ENCODE assay signal across 14 cellular contexts in genomic region chr11:78230161-78230877, GRCh38. TPM values are rescaled to one million over a fixed set of nuclear protein-coding genes. Genes with fewer than 3 reads are reported as not detected.
DNase-seq lines count a peak whose midpoint lies in the region; ATAC-seq, FAIRE-seq and TF ChIP-seq lines count a peak whose summit lies in the region.
"Had no signal": no experiment of that assay in that cellular context is flagged by ENCODE, and none has a peak within 500 bp of the region (broad histone marks: within the 10 kb centered on the region; RNA-seq: fewer than 3 reads in every experiment).

No MANE protein-coding gene starts in this region.

- no peak overlapping the region; a peak in 1 of 4 replicates for H3K9ac ChIP-seq in K562 (ENCODE audit: insufficient read depth in 1 of 2, low read depth in 2 of 2, low read length in 2 of 2)

- no peaks in the 10 kb centered on the region for H3K79me2 ChIP-seq in K562 (ENCODE audit: control insufficient read depth, insufficient read depth, low read length)

- intact Hi-C loops in K562 (cut with micrococcal nuclease) = loop anchor here (5.0 kb wide), 1 partner anchor 107 kb away; no protein-coding TSS in a partner anchor
- intact Hi-C loops in mucosa of descending colon (cut with DNase I, micrococcal nuclease) = no loop called here

- TF ChIP-seq EP300 in K562 (IDR thresholded peaks at IDR 0.05; ENCODE audit: low read length) = no peak

- TF ChIP-seq CTCF in K562 (IDR thresholded peaks at IDR 0.05 in 2 of 3, conservative IDR thresholded peaks at IDR 0.05 in 1 of 3; ENCODE audit: insufficient read depth in 2 of 3, low read depth in 1 of 3, low read length in 3 of 3) (no peak), mucosa of descending colon (IDR thresholded peaks at IDR 0.05) (no peak)

- DNase-seq in DMS 273 (lab: John Stamatoyannopoulos, UW; ENCODE audit: unreplicated experiment) = peak; percentile 48
- no peak for DNase-seq in DMS 273 treated with DMSO at 0.1 percent for 48 hours (lab: John Stamatoyannopoulos, UW)
- DNase-seq in HUDEP-2 (lab: John Stamatoyannopoulos, UW; ENCODE audit: unreplicated experiment in 76 of 76) = peak in 70 of 76 experiments; percentile 16 to 93 (median 66)
- peak in 2 of 4 experiments; percentile 35 to 56 for DNase-seq in K562 (ENCODE audit: extremely low read depth in 1 of 4, low spot score in 3 of 4)
- DNase-seq in mucosa of descending colon = no peak
- no peak for DNase-seq in GM19238 (ENCODE audit: insufficient read length, low spot score)
- DNase-seq in midbrain (lab: John Stamatoyannopoulos, UW) = no peak
- DNase-seq: CD8-positive, alpha-beta T cell; lower lobe of right lung; stomach had no signal

- H4K20me1 ChIP-seq in K562 (replicated peaks; ENCODE audit: control insufficient read depth, insufficient read depth, low read length) = no peaks in the 10 kb centered on the region

- H3K4me1 ChIP-seq in K562 (replicated peaks in 1 of 2; ENCODE audit: control insufficient read depth in 2 of 2, insufficient read depth in 2 of 2, low read length in 2 of 2) (peaks cover 10 to 23% of the 10 kb centered on the region in 2 experiments), mucosa of descending colon (ENCODE audit: low read depth) (no peaks in the 10 kb centered on the region)

- POLR2A ChIA-PET in K562 (lab: Yijun Ruan, JAX) = no interaction called here

- CTCF ChIA-PET in K562 (lab: Yijun Ruan, JAX; ENCODE audit: low intra/inter-chr PET ratio) = interaction anchor here (2.7 to 3.2 kb wide), 2 partner anchors 202 to 334 kb away, joined by 18 to 30 read pairs; no protein-coding TSS in a partner anchor

- in situ Hi-C loops in K562 (cut with MboI) = no loop called here

- no peak for FAIRE-seq in K562 (lab: Jason Lieb, UNC)
- FAIRE-seq: colon had no signal

- H3K36me3 ChIP-seq in K562 (ENCODE audit: control insufficient read depth, insufficient read depth, low read length) (peaks cover 22% of the 10 kb centered on the region; the same call in 2 of the 3 replicates), mucosa of descending colon (ENCODE audit: low read depth) (no peaks in the 10 kb centered on the region)

- H3K9me3 ChIP-seq in K562 (replicated peaks; ENCODE audit: control insufficient read depth, insufficient read depth, low read depth, low read length) = no peaks in the 10 kb centered on the region
- no peaks in the 10 kb centered on the region for H3K9me3 ChIP-seq in mucosa of descending colon
- H3K9me3 ChIP-seq: lower lobe of right lung, stomach had no signal

- H2AFZ ChIP-seq in K562 (ENCODE audit: low read depth, low read length) = no peak overlapping the region

- no TSS peak for BruUV-seq in K562 (replicated peaks; lab: Mats Ljungman, UMichigan)

- H3K4me2 ChIP-seq in K562 (ENCODE audit: insufficient read depth, low read length) = no peak overlapping the region

- 64% methylated on average over 7 of the region's 7 CpGs for WGBS in K562 (ENCODE audit: insufficient coverage, low coverage, missing lambda C conversion rate)

- H3K27ac ChIP-seq in K562 (ENCODE audit: extremely low read depth, low read depth, low read length) = no peak overlapping the region
- H3K27ac ChIP-seq: 22Rv1, lower lobe of right lung had no signal

- no peak for TF ChIP-seq POLR2A in K562 (conservative IDR thresholded peaks at IDR 0.05)

- H3K4me3 ChIP-seq in K562 (no peak overlapping the region), mucosa of descending colon (no peak overlapping the region)
- H3K4me3 ChIP-seq: lower lobe of right lung, stomach had no signal

- no peaks in the 10 kb centered on the region for H3K9me1 ChIP-seq in K562 (ENCODE audit: control insufficient read depth, insufficient read depth, low read length)

- TF ChIP-seq RAD21 in K562 (CRISPR knock-in tag; conservative IDR thresholded peaks at IDR 0.05 in 1 of 2, IDR thresholded peaks at IDR 0.05 in 1 of 2) = no peak

- ATAC-seq in K562 (peak; percentile 45), mucosa of descending colon (peak; percentile 27), GM21619 (IDR thresholded peaks at IDR 0.05; ENCODE audit: unreplicated experiment) (no peak)
- ATAC-seq: CD8-positive, alpha-beta T cell; HCT116; lower lobe of right lung had no signal

- no peaks in the 10 kb centered on the region for H3K27me3 ChIP-seq in K562 (ENCODE audit: control insufficient read depth in 2 of 2, insufficient read depth in 2 of 2, low read length in 2 of 2)
- H3K27me3 ChIP-seq: stomach had no signal

TF ChIP-seq in K562, 482 proteins besides CTCF, POLR2A, EP300 and RAD21 (continues in another document):
- TF ChIP-seq PBX2 (CRISPR knock-in tag; IDR thresholded peaks at IDR 0.05; ENCODE audit: low read depth) (no peak), PBX2 (tag; conservative IDR thresholded peaks at IDR 0.05; ENCODE audit: low read depth) (peak; percentile 71), ZNF239 (CRISPR knock-in tag; IDR thresholded peaks at IDR 0.05) (no peak)

RNA-seq across cellular contexts. Expression of gene USP35, which starts 41.6 kb away (rescaled TPM):
- total RNA-seq in K562 (2011; cell fraction: chromatin; rRNA removed; ENCODE audit: low replicate concordance) = 11.2 and 24.7 TPM in 2 replicates
- total RNA-seq in K562 (2011; cell fraction: nucleolus; rRNA removed) = 14.8 and 15.9 TPM in 2 replicates
- 11.8 and 13.5 TPM in 2 replicates for total RNA-seq in K562 (2011; cell fraction: nucleoplasm; rRNA removed)
- total RNA-seq in K562 (2014; rRNA removed) = 3.3 and 4.8 TPM in 2 replicates
- total RNA-seq in K562 (2014; rRNA removed; fragmentation: Illumina TruSeq; extraction: Trizol) = 1.6 and 2.1 TPM in 2 replicates
- total RNA-seq in K562 (2015; rRNA removed; fragmentation: Illumina TruSeq; extraction: Trizol) = 2.4 and 3.3 TPM in 2 replicates
- 3.8 and 4.1 TPM in 2 replicates for total RNA-seq in K562 (2021)
- 3.9 and 4.4 TPM in 2 replicates for polyA plus RNA-seq in K562 (2011; rRNA removed)
- 3.2 and 3.9 TPM in 2 replicates for polyA plus RNA-seq in K562 (2011; cell fraction: cytosol; rRNA removed)
- polyA plus RNA-seq in K562 (2011; cell fraction: nucleus; rRNA removed) = 23.4 and 38.4 TPM in 2 replicates
- 3.9 and 6.0 TPM in 2 replicates for polyA plus RNA-seq in K562 (2012)
- polyA plus RNA-seq in K562 (2014; fragmentation: Illumina TruSeq; extraction: Trizol) = 3.0 and 3.6 TPM in 2 replicates
- polyA plus RNA-seq in K562 (2014; fragmentation: Nextera tagmentation; extraction: Ambion mirVana) = under 1 TPM; 0.01 to 0.07 TPM
- 3.6 and 4.0 TPM in 2 replicates for polyA plus RNA-seq in K562 (2014; rRNA removed)
- 1.7 and 1.8 TPM in 2 replicates for polyA minus RNA-seq in K562 (2011; rRNA and poly(A)+ RNA removed)
- polyA minus RNA-seq in K562 (2011; cell fraction: cytosol; rRNA and poly(A)+ RNA removed) = 1.1 and 3.0 TPM in 2 replicates
- 6.1 and 7.2 TPM in 2 replicates for polyA minus RNA-seq in K562 (2011; cell fraction: nucleus; rRNA and poly(A)+ RNA removed)
- total RNA-seq in mucosa of descending colon = 10 to 100 TPM in 1 of 3 donors, 1 to 10 TPM in 2; 3.9 to 11.1 (median 4.9) TPM

RNA-seq across cellular contexts. Expression of gene KCTD21, which starts 41.9 kb away (rescaled TPM):
- total RNA-seq in K562 (2011; cell fraction: chromatin; rRNA removed; ENCODE audit: low replicate concordance) = 3.6 and 6.5 TPM in 2 replicates
- total RNA-seq in K562 (2011; cell fraction: nucleolus; rRNA removed) = 3.0 and 4.7 TPM in 2 replicates
- total RNA-seq in K562 (2011; cell fraction: nucleoplasm; rRNA removed) = 4.0 and 7.8 TPM in 2 replicates
- total RNA-seq in K562 (2014; rRNA removed) = 1.5 and 2.1 TPM in 2 replicates
- total RNA-seq in K562 (2014; rRNA removed; fragmentation: Illumina TruSeq; extraction: Trizol) = 1.7 and 1.9 TPM in 2 replicates
- total RNA-seq in K562 (2015; rRNA removed; fragmentation: Illumina TruSeq; extraction: Trizol) = 2.0 and 2.4 TPM in 2 replicates
- 2.2 and 2.4 TPM in 2 replicates for total RNA-seq in K562 (2021)
- 4.2 and 5.4 TPM in 2 replicates for polyA plus RNA-seq in K562 (2011; rRNA removed)
- 5.2 and 5.6 TPM in 2 replicates for polyA plus RNA-seq in K562 (2011; cell fraction: cytosol; rRNA removed)
- polyA plus RNA-seq in K562 (2011; cell fraction: nucleus; rRNA removed) = 1.3 and 2.4 TPM in 2 replicates
- 4.1 and 5.4 TPM in 2 replicates for polyA plus RNA-seq in K562 (2012)
- polyA plus RNA-seq in K562 (2014; fragmentation: Illumina TruSeq; extraction: Trizol) = 3.3 and 4.3 TPM in 2 replicates
- polyA plus RNA-seq in K562 (2014; fragmentation: Nextera tagmentation; extraction: Ambion mirVana) = under 1 TPM; 0.34 to 0.80 TPM
- 1.7 and 1.8 TPM in 2 replicates for polyA plus RNA-seq in K562 (2014; rRNA removed)
- polyA minus RNA-seq in K562 (2011; rRNA and poly(A)+ RNA removed) = 4.0 and 5.1 TPM in 2 replicates
- polyA minus RNA-seq in K562 (2011; cell fraction: cytosol; rRNA and poly(A)+ RNA removed) = 2.1 and 3.5 TPM in 2 replicates
- 1.5 and 2.0 TPM in 2 replicates for polyA minus RNA-seq in K562 (2011; cell fraction: nucleus; rRNA and poly(A)+ RNA removed)
- 10 to 100 TPM in 1 of 3 donors, 1 to 10 TPM in 2; 7.5 to 11.1 (median 8.1) TPM for total RNA-seq in mucosa of descending colon

Comparison
In these comparisons a context has a peak if more than half of its experiments do, and no peak if none do; other contexts are left out.
1. DNase-seq: peak in DMS 273 (single experiment) and HUDEP-2 (70 of 76); none in DMS 273 treated with DMSO at 0.1 percent for 48 hours (single experiment), mucosa of descending colon (0 of 3), GM19238 (single experiment) and midbrain (single experiment).